ENCODE assay signal across 14 cellular contexts in the genomic region with DNA sequence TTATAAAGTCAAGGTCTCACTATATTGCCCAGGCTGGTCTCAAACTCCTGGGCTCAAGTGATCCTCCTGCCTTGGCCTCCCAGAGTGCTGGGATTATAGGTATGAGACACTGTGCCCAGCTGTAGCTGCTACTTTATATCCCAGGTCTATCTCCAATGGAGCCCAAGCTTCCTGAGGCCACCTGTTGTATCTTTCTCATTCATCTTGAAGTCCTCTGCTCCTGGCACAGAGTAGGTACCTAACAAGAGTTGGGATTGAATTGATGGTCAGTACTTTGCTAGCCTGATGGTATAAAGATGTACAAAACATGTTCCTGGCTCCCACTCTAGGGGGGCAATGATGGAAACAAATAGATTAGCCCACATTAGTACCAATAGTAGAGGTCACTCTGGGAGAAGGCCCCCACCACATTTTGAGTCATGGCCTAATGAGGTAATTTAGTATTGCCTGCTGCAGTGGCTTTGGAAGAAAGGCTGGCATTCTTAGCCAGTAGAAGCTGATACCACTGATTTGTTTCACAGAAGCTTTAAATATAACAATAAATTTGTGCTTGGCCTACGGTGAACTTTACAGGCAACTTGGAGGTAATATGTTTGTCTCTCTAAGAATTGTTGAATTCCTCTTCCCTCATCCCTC. TPM values are rescaled to one million over a fixed set of nuclear protein-coding genes. Genes with fewer than 3 reads are reported as not detected.
A peak's percentile ranks its signal among the peaks of the same experiment; 100 is the strongest.
DNase-seq lines count a peak whose midpoint lies in the region; ATAC-seq, FAIRE-seq and TF ChIP-seq lines count a peak whose summit lies in the region.
"Had no signal": no experiment of that assay in that cellular context is flagged by ENCODE, and none has a peak within 500 bp of the region (broad histone marks: within the 10 kb centered on the region; RNA-seq: fewer than 3 reads in every experiment).

No MANE protein-coding gene starts in this region.

- H3K4me3 ChIP-seq in keratinocyte (ENCODE audit: control insufficient read depth in 2 of 3, extremely low read depth in 1 of 3, insufficient read depth in 2 of 3, low read depth in 1 of 3, low read length in 3 of 3) (no peak overlapping the region), SK-N-SH (ENCODE audit: low read depth in 2 of 2, low read length in 1 of 2) (no peak overlapping the region)
- H3K4me3 ChIP-seq: heart left ventricle, upper lobe of right lung had no signal

- dilution Hi-C loops in keratinocyte (cut with MboI; ENCODE audit: extremely low pct_ligation_motif_present, low sequenced_read_pairs) = no loop called here

- peaks cover 85% of the 10 kb centered on the region for H3K4me1 Mint-ChIP-seq in activated T-cell treated with anti-CD3 and anti-CD28 coated beads, Interleukin-2, amount 50 U/mL, for 24 hours (ENCODE audit: low read depth)
- peaks cover 91% of the 10 kb centered on the region for H3K4me1 Mint-ChIP-seq in activated B cell treated with CpG ODN at 0.5 μM for 24 hours
- peaks cover 44 to 86% of the 10 kb centered on the region in 2 donors for H3K4me1 Mint-ChIP-seq in stimulated activated naive B cell treated with anti-CD40 and anti-IgM and Interleukin-4, amounts not matched to agents 10 μg/mL and 1 μg/mL and 100 μg/mL, for 72 hours

- CTCF ChIA-PET in activated B cell treated with CpG ODN at 0.5 μM for 24 hours (lab: Charles Lee) = interaction anchor here (1.0 to 3.6 kb wide), 5 partner anchors 11 to 37 kb away, joined by 3 to 22 read pairs (median 3); no protein-coding TSS in a partner anchor
- CTCF ChIA-PET in SK-N-SH (lab: Yijun Ruan, JAX) = interaction anchor here (1.2 to 1.5 kb wide), 2 partner anchors 12 to 73 kb away, joined by 3 to 4 read pairs; no protein-coding TSS in a partner anchor

- POLR2A ChIA-PET in activated B cell treated with CpG ODN at 0.5 μM for 24 hours (lab: Charles Lee) (interaction anchor here (0.6 to 36.7 kb wide), 7 partner anchors 17 to 73 kb away, joined by 3 to 1679 read pairs (median 8); no protein-coding TSS in a partner anchor), SK-N-SH (lab: Yijun Ruan, JAX) (no interaction called here)

- H3K9me3 Mint-ChIP-seq in activated T-cell treated with anti-CD3 and anti-CD28 coated beads, Interleukin-2, amount 50 U/mL, for 24 hours = no peaks in the 10 kb centered on the region
- H3K9me3 Mint-ChIP-seq in activated B cell treated with CpG ODN at 0.5 μM for 24 hours = no peaks in the 10 kb centered on the region
- H3K9me3 Mint-ChIP-seq in stimulated activated naive B cell treated with anti-CD40 and anti-IgM and Interleukin-4, amounts not matched to agents 10 μg/mL and 1 μg/mL and 100 μg/mL, for 72 hours = peaks cover 0 to 2% of the 10 kb centered on the region in 2 donors

- H3K4me1 ChIP-seq in keratinocyte (ENCODE audit: control insufficient read depth, extremely low read depth, insufficient read depth, low read length) = peaks cover 65% of the 10 kb centered on the region
- H3K4me1 ChIP-seq in SK-N-SH (ENCODE audit: control insufficient read depth in 1 of 2, insufficient read depth in 2 of 2, low read depth in 1 of 2, low read length in 1 of 2) = peaks cover 15 to 64% of the 10 kb centered on the region in 2 experiments

- no peaks in the 10 kb centered on the region for H3K27me3 ChIP-seq in keratinocyte (ENCODE audit: control insufficient read depth, extremely low read depth, insufficient read depth, low read length)
- no peaks in the 10 kb centered on the region for H3K27me3 ChIP-seq in SK-N-SH (ENCODE audit: insufficient read depth)
- H3K27me3 ChIP-seq: heart left ventricle, upper lobe of right lung had no signal

- H3K4me3 Mint-ChIP-seq in activated T-cell treated with anti-CD3 and anti-CD28 coated beads, Interleukin-2, amount 50 U/mL, for 24 hours = peak overlapping the region; percentile 96
- H3K4me3 Mint-ChIP-seq in activated B cell treated with CpG ODN at 0.5 μM for 24 hours = peak overlapping the region; percentile 90
- H3K4me3 Mint-ChIP-seq in stimulated activated naive B cell treated with anti-CD40 and anti-IgM and Interleukin-4, amounts not matched to agents 10 μg/mL and 1 μg/mL and 100 μg/mL, for 72 hours = peak overlapping the region; percentile 71 to 99

- FAIRE-seq in keratinocyte (lab: Jason Lieb, UNC) = no peak

- H3K9me3 ChIP-seq in keratinocyte (ENCODE audit: control insufficient read depth, low read depth, low read length) (no peaks in the 10 kb centered on the region), SK-N-SH (no peaks in the 10 kb centered on the region)
- H3K9me3 ChIP-seq: heart left ventricle, upper lobe of right lung had no signal

- peak overlapping the region; percentile 10 for H3K27ac ChIP-seq in keratinocyte (ENCODE audit: control insufficient read depth, insufficient read depth, low read length)
- H3K27ac ChIP-seq in SK-N-SH (ENCODE audit: low read depth in 2 of 2, low read length in 1 of 2) = no peak overlapping the region

- H3F3A ChIP-seq in SK-N-SH (replicated peaks; ENCODE audit: insufficient read depth) = peaks cover 15% of the 10 kb centered on the region

- no peak for TF ChIP-seq RAD21 in SK-N-SH (IDR thresholded peaks at IDR 0.05; ENCODE audit: low read length)

- no peak for DNase-seq in activated T-cell treated with anti-CD3 and anti-CD28 coated beads, Interleukin-2, amount 50 U/mL, for 24 hours
- no peak for DNase-seq in activated T-cell treated with anti-CD3 and anti-CD28 coated beads, Interleukin-2, amount 50 U/mL, for 48 hours
- DNase-seq in activated B cell treated with CpG ODN at 0.5 μM for 24 hours (no peak), keratinocyte (ENCODE audit: low read depth, low spot score) (no peak), hippocampal formation (lab: John Stamatoyannopoulos, UW) (no peak), SK-N-SH (no peak)
- no peak for DNase-seq in stimulated activated naive B cell treated with anti-CD40 and anti-IgM and Interleukin-4, amounts not matched to agents 10 μg/mL and 1 μg/mL and 100 μg/mL, for 72 hours
- DNase-seq: effector memory CD4-positive, alpha-beta T cell; heart left ventricle; NCI-H1092 treated with DMSO at 0.1 percent for 48 hours; NCI-H526 treated with DMSO at 0.1 percent for 48 hours; upper lobe of right lung had no signal

- H3K9me2 ChIP-seq in SK-N-SH = no peaks in the 10 kb centered on the region

- H2AFZ ChIP-seq in keratinocyte (ENCODE audit: control insufficient read depth, low read length) (no peak overlapping the region), SK-N-SH (ENCODE audit: low read depth) (no peak overlapping the region)

- H4K20me1 ChIP-seq in keratinocyte (ENCODE audit: control insufficient read depth, extremely low read depth, insufficient read depth, low read length) (peaks cover 7% of the 10 kb centered on the region), SK-N-SH (ENCODE audit: insufficient read depth) (peaks cover 74% of the 10 kb centered on the region)

- H3K9me1 ChIP-seq in keratinocyte (ENCODE audit: control insufficient read depth, extremely low read depth, insufficient read depth, low read length) = no peaks in the 10 kb centered on the region

- 94% methylated on average over 1 of the region's 1 CpG for WGBS in SK-N-SH (ENCODE audit: low lambda C conversion rate)

- TF ChIP-seq CTCF in activated B cell treated with CpG ODN at 0.5 μM for 24 hours (IDR thresholded peaks at IDR 0.05) (no peak), keratinocyte (optimal IDR thresholded peaks at IDR 0.05 in 1 of 3, IDR thresholded peaks at IDR 0.05 in 1 of 3, conservative IDR thresholded peaks at IDR 0.05 in 1 of 3; ENCODE audit: extremely low read depth in 1 of 3, insufficient read depth in 2 of 3, low read length in 3 of 3) (no peak), SK-N-SH (IDR thresholded peaks at IDR 0.05) (no peak)

- H3K9ac ChIP-seq in keratinocyte (ENCODE audit: control insufficient read depth, extremely low read depth, insufficient read depth, low read length) (no peak overlapping the region), SK-N-SH (no peak overlapping the region)

- peak overlapping the region; percentile 74 for H3K4me2 ChIP-seq in keratinocyte (ENCODE audit: control insufficient read depth, extremely low read depth, insufficient read depth, low read depth, low read length)
- H3K4me2 ChIP-seq in SK-N-SH = no peak overlapping the region

- H3K27ac Mint-ChIP-seq in activated T-cell treated with anti-CD3 and anti-CD28 coated beads, Interleukin-2, amount 50 U/mL, for 24 hours = peak overlapping the region; percentile 96
- H3K27ac Mint-ChIP-seq in activated B cell treated with CpG ODN at 0.5 μM for 24 hours = peak overlapping the region; percentile 96
- peak overlapping the region; percentile 96 for H3K27ac Mint-ChIP-seq in stimulated activated naive B cell treated with anti-CD40 and anti-IgM and Interleukin-4, amounts not matched to agents 10 μg/mL and 1 μg/mL and 100 μg/mL, for 72 hours

- H3K36me3 ChIP-seq in keratinocyte (ENCODE audit: control insufficient read depth in 2 of 2, extremely low read depth in 1 of 2, insufficient read depth in 2 of 2, low read length in 2 of 2) (peaks cover 0 to 3% of the 10 kb centered on the region in 2 experiments), SK-N-SH (replicated peaks in 1 of 2; ENCODE audit: control insufficient read depth in 1 of 2, insufficient read depth in 2 of 2, low read length in 1 of 2) (no peaks in the 10 kb centered on the region)
- H3K36me3 ChIP-seq: heart left ventricle, upper lobe of right lung had no signal

- no peak for TF ChIP-seq EP300 in SK-N-SH (IDR thresholded peaks at IDR 0.05; ENCODE audit: borderline replicate concordance in 1 of 2, low read depth in 1 of 2, low read length in 1 of 2)

- H3K36me3 Mint-ChIP-seq in activated T-cell treated with anti-CD3 and anti-CD28 coated beads, Interleukin-2, amount 50 U/mL, for 24 hours (ENCODE audit: low read depth) = peaks cover 79% of the 10 kb centered on the region
- H3K36me3 Mint-ChIP-seq in activated B cell treated with CpG ODN at 0.5 μM for 24 hours (ENCODE audit: low read depth) = peaks cover 78% of the 10 kb centered on the region
- H3K36me3 Mint-ChIP-seq in stimulated activated naive B cell treated with anti-CD40 and anti-IgM and Interleukin-4, amounts not matched to agents 10 μg/mL and 1 μg/mL and 100 μg/mL, for 72 hours = peaks cover 44 to 66% of the 10 kb centered on the region in 2 donors

- intact Hi-C loops in activated B cell treated with CpG ODN at 0.5 μM for 24 hours (cut with micrococcal nuclease) = loop anchor here (1.0 to 10.0 kb wide), 6 partner anchors 13 to 1241 kb away; partner anchors contain the start of gene ZNFX1

- no peak for ATAC-seq in activated B cell treated with CpG ODN at 0.5 μM for 24 hours (ENCODE audit: low read depth)
- ATAC-seq in stimulated activated naive B cell treated with anti-CD40 and anti-IgM and Interleukin-4, amounts not matched to agents 10 μg/mL and 1 μg/mL and 100 μg/mL, for 72 hours (replicated peaks) = no peak
- ATAC-seq in HG02973 (IDR thresholded peaks at IDR 0.05; ENCODE audit: unreplicated experiment) = no peak
- ATAC-seq: heart left ventricle, Right ventricle myocardium inferior, upper lobe of right lung had no signal

- peaks cover 95% of the 10 kb centered on the region for H3K79me2 ChIP-seq in keratinocyte (ENCODE audit: control insufficient read depth, insufficient read depth, low read length)
- peaks cover 100% of the 10 kb centered on the region for H3K79me2 ChIP-seq in SK-N-SH (ENCODE audit: insufficient read depth)

- no peaks in the 10 kb centered on the region for H3K27me3 Mint-ChIP-seq in activated T-cell treated with anti-CD3 and anti-CD28 coated beads, Interleukin-2, amount 50 U/mL, for 24 hours
- H3K27me3 Mint-ChIP-seq in activated B cell treated with CpG ODN at 0.5 μM for 24 hours = no peaks in the 10 kb centered on the region
- no peaks in the 10 kb centered on the region for H3K27me3 Mint-ChIP-seq in stimulated activated naive B cell treated with anti-CD40 and anti-IgM and Interleukin-4, amounts not matched to agents 10 μg/mL and 1 μg/mL and 100 μg/mL, for 72 hours

RNA-seq across cellular contexts. Expression of gene PTPN1, which starts 5.4 kb away (rescaled TPM):
- total RNA-seq in activated B cell treated with CpG ODN at 0.5 μM for 24 hours = 212 and 227 TPM in 2 replicates
- polyA plus RNA-seq in keratinocyte = 53.3 to 67.4 TPM (median 61.6 TPM) in 3 replicates
- polyA plus RNA-seq in keratinocyte (2011; ENCODE audit: low read depth) = 14.0 TPM
- 71.8 and 85.6 TPM in 2 replicates for polyA plus RNA-seq in keratinocyte (2011; cell fraction: cytosol; rRNA removed)
- polyA plus RNA-seq in keratinocyte (2011; cell fraction: nucleus; rRNA removed) = 107 and 110 TPM in 2 replicates
- polyA plus RNA-seq in keratinocyte (2012; ENCODE audit: low replicate concordance) = 42.2 and 66.1 TPM in 2 replicates
- polyA minus RNA-seq in keratinocyte = 65.6 to 73.7 TPM (median 70.3 TPM) in 3 replicates
- polyA minus RNA-seq in keratinocyte (2011; cell fraction: cytosol; rRNA and poly(A)+ RNA removed) = 61.6 TPM
- polyA minus RNA-seq in keratinocyte (2011; cell fraction: nucleus; rRNA and poly(A)+ RNA removed) = 38.7 and 64.7 TPM in 2 replicates
- 23.6 and 25.2 TPM in 2 replicates for polyA plus RNA-seq in SK-N-SH (2012; rRNA removed)
- 26.2 and 27.0 TPM in 2 replicates for polyA plus RNA-seq in SK-N-SH (2012; cell fraction: cytosol; rRNA removed)
- polyA plus RNA-seq in SK-N-SH (2012; cell fraction: nucleus; rRNA removed) = 25.5 and 40.8 TPM in 2 replicates
